Comparison of ENCODE assay signal across 29 cellular contexts in the genomic region with DNA sequence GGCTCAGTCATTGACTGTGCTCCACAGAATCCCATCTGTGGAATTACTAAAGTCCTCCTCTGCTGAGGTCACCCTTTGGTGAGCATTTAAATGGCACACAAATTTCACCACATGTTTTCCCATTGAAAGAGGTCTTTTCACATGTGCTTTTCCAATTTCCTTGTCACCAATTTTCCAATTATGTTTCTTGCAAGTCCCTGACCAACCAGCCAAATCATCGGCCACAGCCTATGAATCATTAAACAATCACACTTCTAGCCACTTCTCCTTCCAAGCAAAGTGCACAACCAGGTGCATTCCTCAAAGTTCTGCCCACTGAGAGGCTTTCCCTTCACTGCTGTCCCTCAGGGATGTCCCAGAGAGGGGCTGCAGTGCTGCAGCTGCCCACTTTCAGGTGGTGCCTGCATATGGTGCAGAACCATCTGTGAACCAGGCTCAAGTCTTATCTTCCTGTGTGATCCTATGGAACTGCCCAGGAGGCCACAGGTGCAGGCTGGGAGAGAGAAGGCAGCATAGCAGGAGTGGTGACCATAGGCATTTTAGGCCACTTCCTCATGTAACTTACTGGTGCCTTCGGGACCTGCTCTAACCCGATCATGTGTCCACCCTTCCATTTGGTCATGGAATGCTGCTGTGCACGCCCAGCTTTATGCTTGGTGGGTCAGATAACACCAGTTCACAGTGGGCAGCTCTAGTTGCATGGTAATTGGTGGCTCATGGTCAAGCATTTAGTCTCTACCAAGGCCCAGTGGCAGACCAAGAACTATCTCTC.
DNase-seq lines count a peak whose midpoint lies in the region; TF ChIP-seq lines count a peak whose summit lies in the region.
"Had no signal": no experiment of that assay in that cellular context is flagged by ENCODE, and none has a peak within 500 bp of the region (broad histone marks: within the 10 kb centered on the region; RNA-seq: fewer than 3 reads in every experiment).

No MANE protein-coding gene starts in this region.

- no peak overlapping the region for H2AFZ ChIP-seq in mesenchymal stem cell (ENCODE audit: low read depth, low read length)
- H2AFZ ChIP-seq: hepatocyte had no signal

- TF ChIP-seq POLR2A in spleen (IDR thresholded peaks at IDR 0.05): no peak

- H2BK5ac ChIP-seq in mesenchymal stem cell (ENCODE audit: low read depth, low read length, poor library complexity, severe bottlenecking): no peak overlapping the region

- H2BK15ac ChIP-seq in mesenchymal stem cell (ENCODE audit: low read depth, poor library complexity, severe bottlenecking): no peak overlapping the region

- no peak overlapping the region for H3K4ac ChIP-seq in mesenchymal stem cell (ENCODE audit: low read depth in 1 of 2, low read length in 2 of 2)

- no peak overlapping the region for H3K14ac ChIP-seq in mesenchymal stem cell (ENCODE audit: low read length in 2 of 2)

- no peaks in the 10 kb centered on the region for H3K79me1 ChIP-seq in mesenchymal stem cell (replicated peaks; ENCODE audit: low read length, poor library complexity, severe bottlenecking)

- H4K8ac ChIP-seq in mesenchymal stem cell (ENCODE audit: low read length): peak overlapping the region; percentile 12

- peak; percentile 40 for DNase-seq in RPMI7951 (ENCODE audit: low read depth)
- DNase-seq in coronary artery (ENCODE audit: low spot score): peak; percentile 67
- DNase-seq in mesenchymal stem cell: no peak
- DNase-seq in spleen: peak; percentile 32
- no peak for DNase-seq in DMS79 treated with DMSO at 0.1 percent for 48 hours (lab: John Stamatoyannopoulos, UW)
- no peak for DNase-seq in NCI-H526 treated with DMSO at 0.1 percent for 48 hours (lab: John Stamatoyannopoulos, UW)
- DNase-seq in stimulated activated naive CD4-positive, alpha-beta T cell treated with Interleukin-2 at 50 U/mL for 16 hours (lab: John Stamatoyannopoulos, UW): no peak
- DNase-seq: activated CD4-positive, CD25-positive, alpha-beta regulatory T cell; activated CD8-positive, alpha-beta memory T cell treated with anti-CD3 and anti-CD28 coated beads, Interleukin-2, amount 10 ng/mL, durations not matched to agents 7 days and 5 days; activated naive CD4-positive, alpha-beta T cell; activated T-cell treated with anti-CD3 and anti-CD28 coated beads, Interleukin-2, amount 50 U/mL, for 48 hours; body of pancreas; cerebellar nuclear complex; H7; Kasumi-1; left ventricle myocardium superior; naive thymus-derived CD4-positive, alpha-beta T cell; NCI-H146; NCI-H226; NCI-H69; nucleus accumbens; psoas muscle; SJCRH30; substantia nigra; SW 1271; upper lobe of left lung had no signal

- H2BK12ac ChIP-seq in mesenchymal stem cell (ENCODE audit: low read length in 2 of 2): no peak overlapping the region

- intact Hi-C loops in spleen (cut with DNase I; ENCODE audit: low total_unique reads): no loop called here

- H3K27me3 ChIP-seq in mesenchymal stem cell (ENCODE audit: control insufficient read depth in 1 of 2, insufficient read depth in 1 of 2, low read length in 2 of 2) (no peaks in the 10 kb centered on the region), spleen (replicated peaks in 1 of 7) (no peaks in the 10 kb centered on the region)
- H3K27me3 ChIP-seq: BLaER1, body of pancreas, gastroesophageal sphincter, hepatocyte, SJCRH30, upper lobe of left lung had no signal

- H2AK5ac ChIP-seq in mesenchymal stem cell (ENCODE audit: low read length, severe bottlenecking): peak overlapping the region; percentile 7

- peaks cover 30% of the 10 kb centered on the region for H3K4me1 ChIP-seq in mesenchymal stem cell (ENCODE audit: control insufficient read depth, insufficient read depth, low read depth, low read length)
- no peaks in the 10 kb centered on the region for H3K4me1 ChIP-seq in spleen
- H3K4me1 ChIP-seq: body of pancreas, upper lobe of left lung had no signal

- H3K9me3 ChIP-seq in mesenchymal stem cell (ENCODE audit: control insufficient read depth, low read length) (no peaks in the 10 kb centered on the region), spleen (no peaks in the 10 kb centered on the region)
- H3K9me3 ChIP-seq: BLaER1, body of pancreas, gastroesophageal sphincter, psoas muscle, SJCRH30, upper lobe of left lung had no signal

- H3K18ac ChIP-seq in mesenchymal stem cell (ENCODE audit: low read depth in 1 of 2, low read length in 2 of 2): no peak overlapping the region

- peaks cover 9 to 20% of the 10 kb centered on the region in 2 experiments for H3K36me3 ChIP-seq in mesenchymal stem cell (ENCODE audit: control insufficient read depth in 1 of 2, insufficient read depth in 2 of 2, low read depth in 1 of 2, low read length in 2 of 2)
- peaks cover 0 to 6% (median 0%) of the 10 kb centered on the region in 6 donors for H3K36me3 ChIP-seq in spleen
- H3K36me3 ChIP-seq: SJCRH30 had no signal

- no peak for TF ChIP-seq CTCF in coronary artery (IDR thresholded peaks at IDR 0.05)
- TF ChIP-seq CTCF in spleen (IDR thresholded peaks at IDR 0.05 in 8 of 11, conservative IDR thresholded peaks at IDR 0.05 in 3 of 11): no peak

- H2BK120ac ChIP-seq in mesenchymal stem cell (ENCODE audit: low read depth, low read length): no peak overlapping the region

- no peak overlapping the region for H3K4me2 ChIP-seq in mesenchymal stem cell (ENCODE audit: low read length, poor library complexity, severe bottlenecking)
- H3K4me2 ChIP-seq: BLaER1, hepatocyte had no signal

- no peak overlapping the region for H3K23ac ChIP-seq in mesenchymal stem cell (ENCODE audit: low read length in 2 of 2)

- H3K27ac ChIP-seq in coronary artery (peak overlapping the region in 1 of 2 donors; percentile 91), mesenchymal stem cell (ENCODE audit: low read length, poor library complexity, severe bottlenecking) (no peak overlapping the region), spleen (no peak overlapping the region)
- H3K27ac ChIP-seq: BLaER1, body of pancreas, hepatocyte, psoas muscle, SJCRH30, upper lobe of left lung had no signal

- H3K4me3 ChIP-seq in coronary artery (no peak overlapping the region), mesenchymal stem cell (ENCODE audit: insufficient read depth in 1 of 2, low read depth in 1 of 2, low read length in 2 of 2) (no peak overlapping the region), spleen (no peak overlapping the region)
- H3K4me3 ChIP-seq: BLaER1, body of pancreas, gastroesophageal sphincter, hepatocyte, psoas muscle, SJCRH30, upper lobe of left lung had no signal

- no peak overlapping the region for H4K91ac ChIP-seq in mesenchymal stem cell (ENCODE audit: low read length)

- WGBS in mesenchymal stem cell: 93% methylated on average over 4 of the region's 4 CpGs
- WGBS in spleen, 5 donors: 87 to 98% (median 94%) methylated on average over 4 of the region's 4 CpGs

- H3K9ac ChIP-seq in mesenchymal stem cell (ENCODE audit: low read length): no peak overlapping the region
- H3K9ac ChIP-seq: BLaER1 had no signal

Comparison
In these comparisons a context has a peak if more than half of its experiments do, and no peak if none do; other contexts are left out.
1. DNase-seq: peak in RPMI7951 (single experiment), coronary artery (single experiment) and spleen (single experiment); none in mesenchymal stem cell (single experiment), DMS79 treated with DMSO at 0.1 percent for 48 hours (single experiment), NCI-H526 treated with DMSO at 0.1 percent for 48 hours (single experiment) and stimulated activated naive CD4-positive, alpha-beta T cell treated with Interleukin-2 at 50 U/mL for 16 hours (single experiment).